1 cellular context compared by ENCODE assay signal in the genomic region with DNA sequence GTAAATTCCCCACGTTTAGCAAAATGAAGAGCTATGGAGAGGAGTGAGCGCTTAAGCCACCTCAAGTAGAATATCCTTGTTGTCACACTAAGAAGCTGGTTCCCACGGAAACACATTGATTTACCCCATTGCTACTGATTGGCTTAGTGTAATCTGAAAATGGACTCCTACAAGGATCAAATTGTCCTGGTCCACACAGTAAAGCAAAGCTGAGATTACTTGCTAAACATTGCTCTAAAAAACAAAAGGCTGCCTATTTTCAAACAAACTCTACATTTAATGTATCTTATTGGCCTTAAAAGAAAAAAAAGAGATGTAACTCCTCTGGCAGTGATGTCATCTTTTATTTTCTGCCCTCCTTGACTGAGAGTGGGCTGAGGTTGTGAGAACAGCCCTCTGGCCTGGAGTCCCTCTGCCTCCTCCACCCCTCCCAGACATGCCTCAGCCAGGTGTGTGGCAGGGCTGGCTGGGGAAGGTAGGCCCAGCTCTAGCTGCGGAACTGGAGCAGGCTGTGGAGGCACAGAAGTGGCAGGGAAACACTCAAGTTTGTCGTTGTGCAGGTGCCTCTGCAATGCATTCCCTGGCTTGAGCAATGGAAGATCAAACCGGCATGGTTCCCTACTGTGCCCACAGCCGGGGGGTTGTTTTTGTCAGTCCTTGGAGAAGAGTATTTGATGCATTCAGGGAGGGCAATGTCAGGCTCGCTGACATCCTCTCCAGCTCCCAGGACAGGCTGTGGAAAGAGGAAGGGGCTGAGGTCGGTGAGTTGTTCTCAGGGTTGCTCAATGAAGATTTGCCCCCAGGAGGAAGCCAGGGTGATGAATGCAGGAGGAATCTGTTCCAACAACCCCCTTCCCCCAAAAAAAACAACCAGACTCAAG.
TF ChIP-seq lines count a peak whose summit lies in the region.

No MANE protein-coding gene starts in this region.

TF ChIP-seq in HEK293, 187 proteins besides CTCF, POLR2A, EP300 and RAD21 (continued from another document):
- TF ChIP-seq, protein P1, sequence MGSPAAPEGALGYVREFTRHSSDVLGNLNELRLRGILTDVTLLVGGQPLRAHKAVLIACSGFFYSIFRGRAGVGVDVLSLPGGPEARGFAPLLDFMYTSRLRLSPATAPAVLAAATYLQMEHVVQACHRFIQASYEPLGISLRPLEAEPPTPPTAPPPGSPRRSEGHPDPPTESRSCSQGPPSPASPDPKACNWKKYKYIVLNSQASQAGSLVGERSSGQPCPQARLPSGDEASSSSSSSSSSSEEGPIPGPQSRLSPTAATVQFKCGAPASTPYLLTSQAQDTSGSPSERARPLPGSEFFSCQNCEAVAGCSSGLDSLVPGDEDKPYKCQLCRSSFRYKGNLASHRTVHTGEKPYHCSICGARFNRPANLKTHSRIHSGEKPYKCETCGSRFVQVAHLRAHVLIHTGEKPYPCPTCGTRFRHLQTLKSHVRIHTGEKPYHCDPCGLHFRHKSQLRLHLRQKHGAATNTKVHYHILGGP (tag by site-specific recombination; IDR thresholded peaks at IDR 0.05): no peak
- TF ChIP-seq PBX3 (CRISPR knock-in tag; IDR thresholded peaks at IDR 0.05): no peak
- TF ChIP-seq ZNF830 (tag by site-specific recombination; IDR thresholded peaks at IDR 0.05; ENCODE audit: low read depth): no peak
- TF ChIP-seq HOXC10 (CRISPR knock-in tag; IDR thresholded peaks at IDR 0.05): no peak
- no peak for TF ChIP-seq ZNF157 (tag by site-specific recombination; IDR thresholded peaks at IDR 0.05)
- no peak; the same call in 1 of the 2 replicates for TF ChIP-seq MZF1 (tag by site-specific recombination; IDR thresholded peaks at IDR 0.05; ENCODE audit: borderline replicate concordance)
